ENCODE assay signal across 9 cellular contexts in genomic region chr17:20852541-20853370, GRCh38.
A peak's percentile ranks its signal among the peaks of the same experiment; 100 is the strongest.
DNase-seq lines count a peak whose midpoint lies in the region; ATAC-seq lines count a peak whose summit lies in the region.
"Had no signal": no experiment of that assay in that cellular context is flagged by ENCODE, and none has a peak within 500 bp of the region (broad histone marks: within the 10 kb centered on the region; RNA-seq: fewer than 3 reads in every experiment).

No MANE protein-coding gene starts in this region.

- peak; percentile 7 for DNase-seq in NCI-H2029 (lab: John Stamatoyannopoulos, UW)
- DNase-seq in NCI-H2029 treated with DMSO at 0.1 percent for 48 hours (lab: John Stamatoyannopoulos, UW) = no peak
- peak; percentile 88 for DNase-seq in NCI-H69 (lab: John Stamatoyannopoulos, UW)
- peak; percentile 19 for DNase-seq in cerebellum (ENCODE audit: low spot score)

- H3K4me1 ChIP-seq in muscle layer of colon (ENCODE audit: insufficient read depth, low read length) = peaks cover 3% of the 10 kb centered on the region
- H3K4me1 ChIP-seq: Peyer's patch had no signal

- H3K9ac ChIP-seq in muscle layer of colon (ENCODE audit: low read length) = peak overlapping the region; percentile 39

- peaks cover 0 to 4% of the 10 kb centered on the region in 2 donors for H3K27me3 ChIP-seq in muscle layer of colon (ENCODE audit: control insufficient read depth in 1 of 2, insufficient read depth in 2 of 2, low read length in 2 of 2)
- H3K27me3 ChIP-seq: Peyer's patch had no signal

- H3K27ac ChIP-seq in muscle layer of colon (ENCODE audit: low read depth, low read length) = peak overlapping the region; percentile 68
- H3K27ac ChIP-seq: Peyer's patch had no signal

- H3K9me3 ChIP-seq in muscle layer of colon (ENCODE audit: low read length) = no peaks in the 10 kb centered on the region
- H3K9me3 ChIP-seq: Peyer's patch had no signal

- no peak for ATAC-seq in GM21390 (IDR thresholded peaks at IDR 0.05; ENCODE audit: unreplicated experiment)
- no peak for ATAC-seq in HG02852 (IDR thresholded peaks at IDR 0.05; ENCODE audit: unreplicated experiment)
- ATAC-seq in HG02642 (IDR thresholded peaks at IDR 0.05; ENCODE audit: poor library complexity, unreplicated experiment) = no peak

- H3K36me3 ChIP-seq in muscle layer of colon (ENCODE audit: insufficient read depth, low read length) = no peaks in the 10 kb centered on the region
- H3K36me3 ChIP-seq: Peyer's patch had no signal

- H3K4me3 ChIP-seq in muscle layer of colon (ENCODE audit: low read depth in 1 of 2, low read length in 2 of 2) = peak overlapping the region; percentile 45 to 52
